ENCODE assay signal across 36 cellular contexts in the genomic region with DNA sequence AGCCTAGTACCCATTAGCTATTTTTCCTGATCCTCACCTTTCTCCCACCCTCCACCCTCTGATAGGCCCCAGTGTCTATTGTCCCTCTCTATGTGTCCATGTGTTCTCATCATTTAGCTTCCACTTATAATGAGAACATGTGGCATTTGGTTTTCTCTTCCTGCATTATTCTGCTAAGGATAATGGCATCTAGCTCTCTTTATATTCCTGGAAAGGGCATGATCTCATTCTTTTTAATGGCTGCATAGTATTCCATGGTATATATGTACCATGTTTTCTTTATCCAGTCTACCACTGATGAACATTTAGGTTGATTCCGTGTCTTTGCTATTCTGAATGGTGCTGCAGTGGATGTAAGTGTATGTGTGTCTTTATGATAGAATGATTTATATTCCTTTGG.
"Had no signal": no experiment of that assay in that cellular context is flagged by ENCODE, and none has a peak within 500 bp of the region (broad histone marks: within the 10 kb centered on the region; RNA-seq: fewer than 3 reads in every experiment).

No MANE protein-coding gene starts in this region.

- DNase-seq: Karpas-422, Kasumi-1, MG63, MM.1S, MV-4-11, NCI-H1048, NCI-H1092, NCI-H1092 treated with DMSO at 0.1 percent for 48 hours, NCI-H1105, NCI-H1105 treated with DMSO at 0.1 percent for 48 hours, NCI-H1417, NCI-H1417 treated with DMSO at 0.1 percent for 48 hours, NCI-H1436, NCI-H1436 treated with DMSO at 0.1 percent for 48 hours, NCI-H146, NCI-H1694, NCI-H1694 treated with DMSO at 0.1 percent for 48 hours, NCI-H187, NCI-H187 treated with DMSO at 0.1 percent for 48 hours, NCI-H1930, NCI-H2029, NCI-H2029 treated with DMSO at 0.1 percent for 48 hours, NCI-H2081, NCI-H2081 treated with DMSO at 0.1 percent for 48 hours, NCI-H2107, NCI-H2171, NCI-H2171 treated with DMSO at 0.1 percent for 48 hours, NCI-H2227 treated with DMSO at 0.1 percent for 48 hours, NCI-H226, NCI-H345, NCI-H446, NCI-H446 treated with DMSO at 0.1 percent for 48 hours, NCI-H510A, NCI-H510A treated with DMSO at 0.1 percent for 48 hours, NCI-H524, NCI-H524 treated with DMSO at 0.1 percent for 48 hours had no signal

- H3K27me3 ChIP-seq: MG63 had no signal

- H3K36me3 ChIP-seq: MG63 had no signal

- H3K9me3 ChIP-seq: MG63 had no signal

- H3K4me3 ChIP-seq: MG63 had no signal
